In genomic region chr21:45266518-45267389, GRCh38 we compare ENCODE assay signal across 12 cellular contexts. TPM values are rescaled to one million over a fixed set of nuclear protein-coding genes. Genes with fewer than 3 reads are reported as not detected.
A peak's percentile ranks its signal among the peaks of the same experiment; 100 is the strongest.
DNase-seq lines count a peak whose midpoint lies in the region; ATAC-seq and TF ChIP-seq lines count a peak whose summit lies in the region.
"Had no signal": no experiment of that assay in that cellular context is flagged by ENCODE, and none has a peak within 500 bp of the region (broad histone marks: within the 10 kb centered on the region; RNA-seq: fewer than 3 reads in every experiment).

No MANE protein-coding gene starts in this region.

- intact Hi-C loops in natural killer cell (cut with micrococcal nuclease) = loop anchor here (5.0 kb wide), 1 partner anchor 39 kb away; no protein-coding TSS in a partner anchor
- intact Hi-C loops in testis (cut with DNase I; ENCODE audit: low total_unique reads) = loop anchor here (10.0 kb wide), 1 partner anchor 122 kb away; no protein-coding TSS in a partner anchor

- no peaks in the 10 kb centered on the region for H3K36me3 ChIP-seq in testis (ENCODE audit: low read depth, missing control alignments)

- no peak overlapping the region for H3K27ac ChIP-seq in testis
- H3K27ac ChIP-seq: A549 had no signal

- DNase-seq in activated T-cell treated with anti-CD3 and anti-CD28 coated beads for 24 hours (ENCODE audit: low read depth) (peak; percentile 33), activated T-cell treated with anti-CD3 and anti-CD28 coated beads for 4 hours (no peak), natural killer cell (peak; percentile 55), testis (peak; percentile 12), GM19238 (ENCODE audit: insufficient read length, low spot score) (no peak), NCI-H2107 treated with DMSO at 0.1 percent for 48 hours (lab: John Stamatoyannopoulos, UW; ENCODE audit: unreplicated experiment) (no peak), GOT3 (lab: John Stamatoyannopoulos, UW) (no peak)
- DNase-seq in activated naive CD4-positive, alpha-beta T cell treated with anti-CD3 and anti-CD28 coated beads, Interleukin-2, amount 10 ng/mL, durations not matched to agents 7 days and 5 days = peak; percentile 71
- DNase-seq: amniotic stem cell, MM.1S had no signal

- 87 to 93% methylated on average over 11 to 41 of the region's 41 CpGs for WGBS in testis, 2 donors

- peaks cover 3% of the 10 kb centered on the region for H3K9me3 Mint-ChIP-seq in activated naive CD4-positive, alpha-beta T cell treated with anti-CD3 and anti-CD28 coated beads, Interleukin-2, amount 10 ng/mL, durations not matched to agents 7 days and 5 days
- peaks cover 2 to 9% of the 10 kb centered on the region in 2 donors for H3K9me3 Mint-ChIP-seq in natural killer cell
- H3K9me3 Mint-ChIP-seq: stimulated activated naive CD8-positive, alpha-beta T cell treated with anti-CD3 and anti-CD28 coated beads, Interleukin-15, Interleukin-2, amounts not matched to agents 100 ng/mL and 50 ng/mL, for 24 hours had no signal

- peak; percentile 89 to 94 (median 91) for ATAC-seq in natural killer cell

- CTCF ChIA-PET in activated naive CD4-positive, alpha-beta T cell treated with anti-CD3 and anti-CD28 coated beads, Interleukin-2, amount 10 ng/mL, durations not matched to agents 7 days and 5 days (lab: Charles Lee) = no interaction called here

- H3K27me3 Mint-ChIP-seq in activated naive CD4-positive, alpha-beta T cell treated with anti-CD3 and anti-CD28 coated beads, Interleukin-2, amount 10 ng/mL, durations not matched to agents 7 days and 5 days = no peaks in the 10 kb centered on the region
- peaks cover 0 to 5% of the 10 kb centered on the region in 2 donors for H3K27me3 Mint-ChIP-seq in natural killer cell (ENCODE audit: low read depth in 2 of 2)
- H3K27me3 Mint-ChIP-seq: stimulated activated naive CD8-positive, alpha-beta T cell treated with anti-CD3 and anti-CD28 coated beads, Interleukin-15, Interleukin-2, amounts not matched to agents 100 ng/mL and 50 ng/mL, for 24 hours had no signal

- peak overlapping the region; percentile 80 for H3K27ac Mint-ChIP-seq in activated naive CD4-positive, alpha-beta T cell treated with anti-CD3 and anti-CD28 coated beads, Interleukin-2, amount 10 ng/mL, durations not matched to agents 7 days and 5 days
- H3K27ac Mint-ChIP-seq in natural killer cell = peak overlapping the region; percentile 86 to 87
- H3K27ac Mint-ChIP-seq: stimulated activated naive CD8-positive, alpha-beta T cell treated with anti-CD3 and anti-CD28 coated beads, Interleukin-15, Interleukin-2, amounts not matched to agents 100 ng/mL and 50 ng/mL, for 24 hours had no signal

- H3K27me3 ChIP-seq in testis = no peaks in the 10 kb centered on the region

- H3K4me1 ChIP-seq in testis = no peaks in the 10 kb centered on the region
- H3K4me1 ChIP-seq: A549 had no signal

- H3K4me3 Mint-ChIP-seq in activated naive CD4-positive, alpha-beta T cell treated with anti-CD3 and anti-CD28 coated beads, Interleukin-2, amount 10 ng/mL, durations not matched to agents 7 days and 5 days = peak overlapping the region; percentile 1
- peak overlapping the region; percentile 73 for H3K4me3 Mint-ChIP-seq in natural killer cell
- H3K4me3 Mint-ChIP-seq: stimulated activated naive CD8-positive, alpha-beta T cell treated with anti-CD3 and anti-CD28 coated beads, Interleukin-15, Interleukin-2, amounts not matched to agents 100 ng/mL and 50 ng/mL, for 24 hours had no signal

- peaks cover 36% of the 10 kb centered on the region for H3K36me3 Mint-ChIP-seq in activated naive CD4-positive, alpha-beta T cell treated with anti-CD3 and anti-CD28 coated beads, Interleukin-2, amount 10 ng/mL, durations not matched to agents 7 days and 5 days
- H3K36me3 Mint-ChIP-seq in natural killer cell = no peaks in the 10 kb centered on the region

- H3K4me3 ChIP-seq in testis = no peak overlapping the region
- H3K4me3 ChIP-seq: A549 had no signal

- no peak for TF ChIP-seq POLR2A in testis (IDR thresholded peaks at IDR 0.05)

- H3K4me1 Mint-ChIP-seq in activated naive CD4-positive, alpha-beta T cell treated with anti-CD3 and anti-CD28 coated beads, Interleukin-2, amount 10 ng/mL, durations not matched to agents 7 days and 5 days = peaks cover 24% of the 10 kb centered on the region
- H3K4me1 Mint-ChIP-seq in natural killer cell = peaks cover 36 to 39% of the 10 kb centered on the region in 2 donors

- no peaks in the 10 kb centered on the region for H3K9me3 ChIP-seq in testis

- TF ChIP-seq CTCF in natural killer cell (IDR thresholded peaks at IDR 0.05) (no peak), testis (IDR thresholded peaks at IDR 0.05) (no peak)

RNA-seq across cellular contexts. Expression of gene POFUT2, which starts 20.9 kb away (rescaled TPM):
- 10 to 100 TPM; 41.4 to 46.0 (median 43.3) TPM for total RNA-seq in natural killer cell
- total RNA-seq in testis = 10 to 100 TPM; 49.9 to 55.9 TPM
- polyA plus RNA-seq in testis (ENCODE audit: insufficient read depth, low read depth, low replicate concordance) = 63.3 TPM

Comparison
In these comparisons a context has a peak if more than half of its experiments do, and no peak if none do; other contexts are left out.
1. DNase-seq: peak in activated T-cell treated with anti-CD3 and anti-CD28 coated beads for 24 hours (single experiment), activated naive CD4-positive, alpha-beta T cell treated with anti-CD3 and anti-CD28 coated beads, Interleukin-2, amount 10 ng/mL, durations not matched to agents 7 days and 5 days (single experiment), natural killer cell (single experiment) and testis (single experiment); none in activated T-cell treated with anti-CD3 and anti-CD28 coated beads for 4 hours (single experiment), GM19238 (single experiment), NCI-H2107 treated with DMSO at 0.1 percent for 48 hours (single experiment) and GOT3 (single experiment).